Comparison of ENCODE assay signal across 13 cellular contexts in the genomic region with DNA sequence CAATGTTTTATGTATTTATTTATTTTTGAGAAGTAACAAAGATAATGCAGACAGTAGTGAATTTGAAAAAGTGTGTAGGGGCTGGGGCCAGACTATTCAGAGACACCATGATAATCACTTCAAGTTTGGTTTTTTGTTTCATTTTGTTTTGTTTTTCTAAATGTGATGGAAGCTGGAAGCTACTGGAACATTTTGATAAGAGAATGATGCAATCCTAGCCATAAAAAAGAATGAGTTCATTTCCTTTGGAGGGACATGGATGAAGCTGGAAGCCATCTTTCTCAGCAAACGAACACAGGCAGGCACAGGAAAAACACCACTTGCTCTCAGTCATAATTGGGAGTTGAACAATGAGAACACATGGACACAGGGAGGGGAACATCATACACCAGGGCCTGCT.
"Had no signal": no experiment of that assay in that cellular context is flagged by ENCODE, and none has a peak within 500 bp of the region (broad histone marks: within the 10 kb centered on the region; RNA-seq: fewer than 3 reads in every experiment).

No MANE protein-coding gene starts in this region.

- H3K27me3 ChIP-seq: ascending aorta, cardiac muscle cell, dorsolateral prefrontal cortex, hepatocyte had no signal

- ATAC-seq: left ventricle myocardium superior, psoas muscle had no signal

- H3K36me3 ChIP-seq: ascending aorta, cardiac muscle cell had no signal

- H3K9me3 Mint-ChIP-seq: nephron progenitor cell had no signal

- H3K4me1 Mint-ChIP-seq: nephron progenitor cell had no signal

- H3K4me3 ChIP-seq: ascending aorta, cardiac muscle cell, dorsolateral prefrontal cortex, hepatocyte, psoas muscle had no signal

- H3K4me3 Mint-ChIP-seq: nephron progenitor cell had no signal

- H3K4me1 ChIP-seq: ascending aorta, psoas muscle had no signal

- H3K27ac ChIP-seq: ascending aorta, cardiac muscle cell, dorsolateral prefrontal cortex, hepatocyte, psoas muscle had no signal

- H3K9me3 ChIP-seq: ascending aorta, psoas muscle had no signal

- DNase-seq: activated CD4-positive, alpha-beta T cell treated with anti-CD3 and anti-CD28 coated beads, Interleukin-2, amount 50 U/mL, for 1 hour; activated naive CD4-positive, alpha-beta T cell treated with Interleukin-2 at 50 U/mL for 16 hours; activated T-cell treated with anti-CD3 and anti-CD28 coated beads for 4 hours; dorsolateral prefrontal cortex; left ventricle myocardium superior; nephron progenitor cell; occipital lobe; psoas muscle; stimulated activated CD4-positive, alpha-beta T cell treated with anti-CD3 and anti-CD28 coated beads, Interleukin-12 subunit alpha, Interleukin-12 subunit beta, amount 100 ng/mL, for 4 hours; stimulated activated CD4-positive, alpha-beta T cell treated with anti-CD3 and anti-CD28 coated beads, Interleukin-2, amount 100 ng/mL, for 24 hours had no signal

- H3K27ac Mint-ChIP-seq: nephron progenitor cell had no signal
